In the genomic region with DNA sequence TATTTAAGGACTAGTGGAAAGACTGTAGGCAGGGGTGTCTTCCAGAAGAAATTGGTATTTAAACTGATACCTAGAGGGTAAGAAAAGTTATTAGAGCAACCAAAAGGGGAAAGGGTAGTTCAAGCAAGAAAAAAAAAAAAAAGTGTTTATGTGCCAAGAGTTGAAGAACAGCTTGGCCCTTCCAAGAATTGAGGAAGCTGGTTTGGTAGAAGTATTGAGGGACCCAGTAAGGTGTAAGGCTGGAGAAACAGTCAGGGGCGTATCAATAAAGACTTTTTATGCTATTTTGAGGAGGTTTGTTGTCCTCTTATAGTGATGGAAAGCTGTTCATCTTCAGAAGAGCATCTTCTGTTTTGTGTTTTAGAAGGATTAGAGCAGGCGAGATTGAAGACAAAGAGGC, we compare ENCODE assay signal across 24 cellular contexts.
"Had no signal": no experiment of that assay in that cellular context is flagged by ENCODE, and none has a peak within 500 bp of the region (broad histone marks: within the 10 kb centered on the region; RNA-seq: fewer than 3 reads in every experiment).

No MANE protein-coding gene starts in this region.

- H3K36me3 ChIP-seq: breast epithelium, neural progenitor cell, right atrium auricular region, suprapubic skin, tibial artery had no signal

- ATAC-seq: heart left ventricle, left colon, natural killer cell had no signal

- DNase-seq: activated B cell treated with CpG ODN at 0.5 μM for 24 hours; activated CD4-positive, alpha-beta T cell treated with anti-CD3 and anti-CD28 coated beads for 36 hours; activated CD8-positive, alpha-beta memory T cell treated with anti-CD3 and anti-CD28 coated beads, Interleukin-2, amount 50 U/mL, for 4 hours; activated gamma-delta T cell; activated naive CD4-positive, alpha-beta T cell treated with anti-CD3 and anti-CD28 coated beads, Interleukin-2, amount 10 ng/mL, durations not matched to agents 7 days and 5 days; activated naive CD8-positive, alpha-beta T cell treated with anti-CD3 and anti-CD28 coated beads, Interleukin-2, amount 50 U/mL, for 24 hours; activated T-cell treated with anti-CD3 and anti-CD28 coated beads, Interleukin-2, amount 50 U/mL, for 1 hour; central memory CD4-positive, alpha-beta T cell; foreskin fibroblast; heart left ventricle; hypothalamus; immature natural killer cell; kidney; left colon; natural killer cell; stimulated activated CD4-positive, alpha-beta T cell treated with anti-CD3 and anti-CD28 coated beads, Interleukin-15, amount 100 ng/mL, for 24 hours; stimulated activated CD4-positive, alpha-beta T cell treated with anti-CD3 and anti-CD28 coated beads, Interleukin-2, amount 100 ng/mL, for 24 hours; stimulated activated naive CD4-positive, alpha-beta T cell; T-helper 9 cell; tibial artery had no signal

- H3K27me3 ChIP-seq: breast epithelium, heart left ventricle, neural progenitor cell, right atrium auricular region, suprapubic skin, tibial artery had no signal

- H3K9me3 ChIP-seq: breast epithelium, heart left ventricle, right atrium auricular region, suprapubic skin, tibial artery had no signal

- H3K4me3 ChIP-seq: breast epithelium, heart left ventricle, neural progenitor cell, right atrium auricular region, suprapubic skin, tibial artery had no signal

- H3K4me1 ChIP-seq: breast epithelium, heart left ventricle, right atrium auricular region, suprapubic skin, tibial artery had no signal

- H3K27ac ChIP-seq: breast epithelium, heart left ventricle, neural progenitor cell, right atrium auricular region, suprapubic skin, tibial artery had no signal
